ENCODE assay signal across 10 cellular contexts in genomic region chr6:12065321-12066140, GRCh38. TPM values are rescaled to one million over a fixed set of nuclear protein-coding genes. Genes with fewer than 3 reads are reported as not detected.
DNase-seq lines count a peak whose midpoint lies in the region; ATAC-seq and FAIRE-seq lines count a peak whose summit lies in the region.
"Had no signal": no experiment of that assay in that cellular context is flagged by ENCODE, and none has a peak within 500 bp of the region (broad histone marks: within the 10 kb centered on the region; RNA-seq: fewer than 3 reads in every experiment).

No MANE protein-coding gene starts in this region.

- no peak overlapping the region for H3K4me3 Mint-ChIP-seq in activated naive CD4-positive, alpha-beta T cell treated with anti-CD3 and anti-CD28 coated beads, Interleukin-2, amount 10 ng/mL, durations not matched to agents 7 days and 5 days
- H3K4me3 Mint-ChIP-seq in central memory CD8-positive, alpha-beta T cell: no peak overlapping the region
- H3K4me3 Mint-ChIP-seq in stimulated activated naive CD8-positive, alpha-beta T cell treated with anti-CD3 and anti-CD28 coated beads, Interleukin-15, amount 100 ng/mL, for 72 hours: peak overlapping the region; percentile 60 to 61

- CTCF ChIA-PET in activated naive CD4-positive, alpha-beta T cell treated with anti-CD3 and anti-CD28 coated beads, Interleukin-2, amount 10 ng/mL, durations not matched to agents 7 days and 5 days (lab: Charles Lee): interaction anchor here (0.8 to 1.9 kb wide), 4 partner anchors 10 to 225 kb away, joined by 4 to 9 read pairs (median 4); partner anchors contain the start of gene EDN1

- peaks cover 6 to 33% of the 10 kb centered on the region in 2 donors for H3K36me3 Mint-ChIP-seq in activated naive CD4-positive, alpha-beta T cell treated with anti-CD3 and anti-CD28 coated beads, Interleukin-2, amount 50 U/mL, for 72 hours
- no peaks in the 10 kb centered on the region for H3K36me3 Mint-ChIP-seq in activated naive CD4-positive, alpha-beta T cell treated with anti-CD3 and anti-CD28 coated beads, Interleukin-2, amount 10 ng/mL, durations not matched to agents 7 days and 5 days
- peaks cover 6% of the 10 kb centered on the region for H3K36me3 Mint-ChIP-seq in central memory CD8-positive, alpha-beta T cell (ENCODE audit: insufficient read depth)

- peak overlapping the region; percentile 40 for H3K27ac Mint-ChIP-seq in activated naive CD4-positive, alpha-beta T cell treated with anti-CD3 and anti-CD28 coated beads, Interleukin-2, amount 50 U/mL, for 72 hours
- H3K27ac Mint-ChIP-seq in activated naive CD4-positive, alpha-beta T cell treated with anti-CD3 and anti-CD28 coated beads, Interleukin-2, amount 10 ng/mL, durations not matched to agents 7 days and 5 days: no peak overlapping the region
- peak overlapping the region; percentile 47 for H3K27ac Mint-ChIP-seq in central memory CD8-positive, alpha-beta T cell (ENCODE audit: low read depth)
- peak overlapping the region; percentile 7 to 21 for H3K27ac Mint-ChIP-seq in stimulated activated naive CD8-positive, alpha-beta T cell treated with anti-CD3 and anti-CD28 coated beads, Interleukin-15, amount 100 ng/mL, for 72 hours

- peak; percentile 29 to 43 for ATAC-seq in activated naive CD4-positive, alpha-beta T cell treated with anti-CD3 and anti-CD28 coated beads, Interleukin-2, amount 50 U/mL, for 72 hours
- peak; percentile 34 for ATAC-seq in HG02981 (IDR thresholded peaks at IDR 0.05; ENCODE audit: unreplicated experiment)
- no peak for ATAC-seq in central memory CD8-positive, alpha-beta T cell (replicated peaks; ENCODE audit: extremely low read depth, poor library complexity, severe bottlenecking)
- peak; percentile 62 for ATAC-seq in stimulated activated naive CD8-positive, alpha-beta T cell treated with anti-CD3 and anti-CD28 coated beads, Interleukin-15, amount 100 ng/mL, for 72 hours

- DNase-seq in activated naive CD4-positive, alpha-beta T cell treated with anti-CD3 and anti-CD28 coated beads, Interleukin-2, amount 50 U/mL, for 72 hours (ENCODE audit: low spot score in 2 of 2): no peak
- DNase-seq in activated naive CD4-positive, alpha-beta T cell treated with anti-CD3 and anti-CD28 coated beads, Interleukin-2, amount 10 ng/mL, durations not matched to agents 7 days and 5 days: no peak
- DNase-seq in central memory CD8-positive, alpha-beta T cell (ENCODE audit: low spot score in 2 of 2): no peak
- no peak for DNase-seq in stimulated activated naive CD8-positive, alpha-beta T cell treated with anti-CD3 and anti-CD28 coated beads, Interleukin-15, amount 100 ng/mL, for 72 hours
- DNase-seq in urothelium cell line (ENCODE audit: low spot score) (no peak), DMS53 treated with DMSO at 0.1 percent for 48 hours (lab: John Stamatoyannopoulos, UW; ENCODE audit: unreplicated experiment) (no peak), GF-D8 (lab: John Stamatoyannopoulos, UW) (no peak)
- DNase-seq: BE2C, SHP77 had no signal

- no peaks in the 10 kb centered on the region for H3K27me3 Mint-ChIP-seq in activated naive CD4-positive, alpha-beta T cell treated with anti-CD3 and anti-CD28 coated beads, Interleukin-2, amount 10 ng/mL, durations not matched to agents 7 days and 5 days
- no peaks in the 10 kb centered on the region for H3K27me3 Mint-ChIP-seq in central memory CD8-positive, alpha-beta T cell
- no peaks in the 10 kb centered on the region for H3K27me3 Mint-ChIP-seq in stimulated activated naive CD8-positive, alpha-beta T cell treated with anti-CD3 and anti-CD28 coated beads, Interleukin-15, amount 100 ng/mL, for 72 hours

- H3K4me1 Mint-ChIP-seq in activated naive CD4-positive, alpha-beta T cell treated with anti-CD3 and anti-CD28 coated beads, Interleukin-2, amount 10 ng/mL, durations not matched to agents 7 days and 5 days: peaks cover 32% of the 10 kb centered on the region
- H3K4me1 Mint-ChIP-seq in central memory CD8-positive, alpha-beta T cell: peaks cover 35% of the 10 kb centered on the region
- H3K4me1 Mint-ChIP-seq in stimulated activated naive CD8-positive, alpha-beta T cell treated with anti-CD3 and anti-CD28 coated beads, Interleukin-15, amount 100 ng/mL, for 72 hours: peaks cover 73% of the 10 kb centered on the region

- H3K9me3 Mint-ChIP-seq in activated naive CD4-positive, alpha-beta T cell treated with anti-CD3 and anti-CD28 coated beads, Interleukin-2, amount 50 U/mL, for 72 hours: no peaks in the 10 kb centered on the region
- H3K9me3 Mint-ChIP-seq in activated naive CD4-positive, alpha-beta T cell treated with anti-CD3 and anti-CD28 coated beads, Interleukin-2, amount 10 ng/mL, durations not matched to agents 7 days and 5 days: no peaks in the 10 kb centered on the region
- no peaks in the 10 kb centered on the region for H3K9me3 Mint-ChIP-seq in central memory CD8-positive, alpha-beta T cell
- H3K9me3 Mint-ChIP-seq in stimulated activated naive CD8-positive, alpha-beta T cell treated with anti-CD3 and anti-CD28 coated beads, Interleukin-15, amount 100 ng/mL, for 72 hours: no peaks in the 10 kb centered on the region

- no peak for FAIRE-seq in urothelium cell line (lab: Jason Lieb, UNC)

RNA-seq across cellular contexts. Expression of gene HIVEP1, which starts 53.4 kb away (rescaled TPM):
- 10 to 100 TPM; 54.3 to 75.6 TPM for total RNA-seq in activated naive CD4-positive, alpha-beta T cell treated with anti-CD3 and anti-CD28 coated beads, Interleukin-2, amount 50 U/mL, for 72 hours

Comparison
In these comparisons a context has a peak if more than half of its experiments do, and no peak if none do; other contexts are left out.
1. H3K4me3 Mint-ChIP-seq: peak in stimulated activated naive CD8-positive, alpha-beta T cell treated with anti-CD3 and anti-CD28 coated beads, Interleukin-15, amount 100 ng/mL, for 72 hours (2 of 2); none in activated naive CD4-positive, alpha-beta T cell treated with anti-CD3 and anti-CD28 coated beads, Interleukin-2, amount 10 ng/mL, durations not matched to agents 7 days and 5 days (single experiment) and central memory CD8-positive, alpha-beta T cell (single experiment).